ENCODE assay signal across 8 cellular contexts in genomic region chr10:59905735-59906416, GRCh38. TPM values are rescaled to one million over a fixed set of nuclear protein-coding genes. Genes with fewer than 3 reads are reported as not detected.
DNase-seq lines count a peak whose midpoint lies in the region; ATAC-seq and TF ChIP-seq lines count a peak whose summit lies in the region.

No MANE protein-coding gene starts in this region.

- peak overlapping the region; percentile 89 for H3K27ac ChIP-seq in trophoblast cell (ENCODE audit: low read depth, low read length)

- H3K4me3 Mint-ChIP-seq in activated CD8-positive, alpha-beta memory T cell treated with anti-CD3 and anti-CD28 coated beads, Interleukin-2, amount 10 ng/mL, durations not matched to agents 7 days and 5 days: peak overlapping the region; percentile 91

- no peaks in the 10 kb centered on the region for H3K9me3 ChIP-seq in trophoblast cell (ENCODE audit: insufficient read depth, low read depth, low read length)

- H3K79me2 ChIP-seq in trophoblast cell (ENCODE audit: control insufficient read depth, insufficient read depth, low read length, poor library complexity): peaks cover 27% of the 10 kb centered on the region

- WGBS in trophoblast cell (ENCODE audit: extremely low coverage, insufficient coverage, insufficient read length): no CpG with 5 or more reads among the region's 56 CpGs

- H3K27me3 Mint-ChIP-seq in activated CD8-positive, alpha-beta memory T cell treated with anti-CD3 and anti-CD28 coated beads, Interleukin-2, amount 10 ng/mL, durations not matched to agents 7 days and 5 days: no peaks in the 10 kb centered on the region

- H3K9ac ChIP-seq in trophoblast cell (ENCODE audit: low read length): peak overlapping the region; percentile 90

- peak overlapping the region; percentile 91 for H3K14ac ChIP-seq in trophoblast cell (ENCODE audit: low read length)

- peaks cover 4 to 12% of the 10 kb centered on the region in 2 experiments for H3K4me1 ChIP-seq in trophoblast cell (ENCODE audit: control insufficient read depth in 1 of 2, insufficient read depth in 2 of 2, low read length in 2 of 2)

- peak overlapping the region; percentile 88 for H3K4me2 ChIP-seq in trophoblast cell (ENCODE audit: low read length)

- peak overlapping the region; percentile 87 for H3K27ac Mint-ChIP-seq in activated CD8-positive, alpha-beta memory T cell treated with anti-CD3 and anti-CD28 coated beads, Interleukin-2, amount 10 ng/mL, durations not matched to agents 7 days and 5 days

- H2BK5ac ChIP-seq in trophoblast cell (ENCODE audit: low read depth, low read length, poor library complexity): peak overlapping the region; percentile 91

- H3K9me3 Mint-ChIP-seq in activated CD8-positive, alpha-beta memory T cell treated with anti-CD3 and anti-CD28 coated beads, Interleukin-2, amount 10 ng/mL, durations not matched to agents 7 days and 5 days (ENCODE audit: low read depth): no peaks in the 10 kb centered on the region

- H2BK120ac ChIP-seq in trophoblast cell (ENCODE audit: insufficient read depth, low read length, poor library complexity): peak overlapping the region; percentile 89

- peak overlapping the region; percentile 78 for H4K8ac ChIP-seq in trophoblast cell (ENCODE audit: low read depth, low read length)

- peak overlapping the region; percentile 100 for H3K4ac ChIP-seq in trophoblast cell (ENCODE audit: low read depth, low read length)

- peak overlapping the region; percentile 82 for H4K12ac ChIP-seq in trophoblast cell (ENCODE audit: low read depth, low read length)

- peaks cover 15% of the 10 kb centered on the region for H3K36me3 Mint-ChIP-seq in activated CD8-positive, alpha-beta memory T cell treated with anti-CD3 and anti-CD28 coated beads, Interleukin-2, amount 10 ng/mL, durations not matched to agents 7 days and 5 days

- CTCF ChIA-PET in activated CD8-positive, alpha-beta memory T cell treated with anti-CD3 and anti-CD28 coated beads, Interleukin-2, amount 10 ng/mL, durations not matched to agents 7 days and 5 days (lab: Charles Lee): interaction anchor here (0.7 to 6.2 kb wide), 22 partner anchors 9 to 280 kb away, joined by 3 to 78 read pairs (median 4); no protein-coding TSS in a partner anchor

- H3K36me3 ChIP-seq in trophoblast cell (ENCODE audit: control insufficient read depth in 1 of 2, insufficient read depth in 2 of 2, low read length in 2 of 2): no peaks in the 10 kb centered on the region

- H3K23ac ChIP-seq in trophoblast cell (ENCODE audit: low read length): no peak overlapping the region

- H3K4me3 ChIP-seq in AG09309 (ENCODE audit: control insufficient read depth, low read depth, low read length) (peak overlapping the region; percentile 97), foreskin fibroblast (ENCODE audit: low read depth in 1 of 2, low read length in 2 of 2) (peak overlapping the region; percentile 92 to 94), trophoblast cell (ENCODE audit: low read depth, low read length) (peak overlapping the region; percentile 89)

- peak overlapping the region; percentile 91 for H2AK5ac ChIP-seq in trophoblast cell (ENCODE audit: low read length)

- peaks cover 53% of the 10 kb centered on the region for H3K4me1 Mint-ChIP-seq in activated CD8-positive, alpha-beta memory T cell treated with anti-CD3 and anti-CD28 coated beads, Interleukin-2, amount 10 ng/mL, durations not matched to agents 7 days and 5 days

- peaks cover 23% of the 10 kb centered on the region for H3K79me1 ChIP-seq in trophoblast cell (ENCODE audit: low read length)

- TF ChIP-seq CTCF in AG09309 (IDR thresholded peaks at IDR 0.05; ENCODE audit: control insufficient read depth, insufficient read depth, low read depth, low read length, missing control alignments) (no peak), foreskin fibroblast (IDR thresholded peaks at IDR 0.05; ENCODE audit: low read depth, low read length) (no peak)

- no peak for DNase-seq in AG09309 (ENCODE audit: low read depth)
- peak; percentile 47 for DNase-seq in activated CD8-positive, alpha-beta memory T cell treated with anti-CD3 and anti-CD28 coated beads, Interleukin-2, amount 10 ng/mL, durations not matched to agents 7 days and 5 days
- DNase-seq in foreskin fibroblast: no peak
- no peak for DNase-seq in trophoblast cell
- DNase-seq in NCI-H2171 (lab: John Stamatoyannopoulos, UW): no peak
- no peak for DNase-seq in SW 1271 (lab: John Stamatoyannopoulos, UW)

- peak; percentile 3 for ATAC-seq in HG02840 (IDR thresholded peaks at IDR 0.05; ENCODE audit: low FRiP score, unreplicated experiment)
- no peak for ATAC-seq in activated CD8-positive, alpha-beta memory T cell treated with anti-CD3 and anti-CD28 coated beads, Interleukin-2, amount 10 ng/mL, durations not matched to agents 7 days and 5 days
- ATAC-seq in GM18498 (IDR thresholded peaks at IDR 0.05; ENCODE audit: unreplicated experiment): no peak

- peak overlapping the region; percentile 82 for H2BK12ac ChIP-seq in trophoblast cell (ENCODE audit: low read length)

- peak overlapping the region; percentile 71 for H2AFZ ChIP-seq in trophoblast cell (ENCODE audit: insufficient read depth, low read length, poor library complexity)

- no peaks in the 10 kb centered on the region for H3K27me3 ChIP-seq in trophoblast cell (ENCODE audit: insufficient read depth, low read length)

- H3K18ac ChIP-seq in trophoblast cell (ENCODE audit: low read length): peak overlapping the region; percentile 90

- peak overlapping the region; percentile 80 for H4K91ac ChIP-seq in trophoblast cell (ENCODE audit: low read depth, low read length)

RNA-seq across cellular contexts. Expression of gene CCDC6, which starts 0.5 kb away (rescaled TPM):
- 10 to 100 TPM; 16.8 to 34.4 TPM for total RNA-seq in activated CD8-positive, alpha-beta memory T cell treated with anti-CD3 and anti-CD28 coated beads, Interleukin-2, amount 10 ng/mL, durations not matched to agents 7 days and 5 days
- 55.8 and 56.4 TPM in 2 replicates for polyA plus RNA-seq in trophoblast cell (2013)
